11 cellular contexts compared by ENCODE assay signal in the genomic region with DNA sequence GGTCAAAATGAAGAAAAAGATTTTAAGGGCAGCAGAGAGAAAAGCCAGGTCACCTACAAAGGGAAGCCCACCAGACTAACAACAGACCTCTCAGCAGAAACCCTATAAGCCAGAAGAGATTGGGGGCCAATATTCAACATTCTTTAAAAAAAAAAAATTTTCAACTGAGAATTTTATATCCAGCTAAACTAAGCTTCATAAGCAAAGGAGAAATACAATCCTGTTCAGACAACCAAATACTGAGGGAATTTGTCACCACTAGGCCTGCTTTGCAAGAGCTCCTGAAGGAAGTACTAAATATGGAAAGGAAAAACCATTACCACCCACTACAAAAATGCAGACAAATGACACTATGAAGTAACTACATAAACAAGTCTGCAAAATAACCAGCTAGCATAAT. TPM values are rescaled to one million over a fixed set of nuclear protein-coding genes. Genes with fewer than 3 reads are reported as not detected.
"Had no signal": no experiment of that assay in that cellular context is flagged by ENCODE, and none has a peak within 500 bp of the region (broad histone marks: within the 10 kb centered on the region; RNA-seq: fewer than 3 reads in every experiment).

No MANE protein-coding gene starts in this region.

- H3K4me3 ChIP-seq: GM23338 had no signal

- H3K4me2 ChIP-seq: GM23338, KMS-11 had no signal

- H2AFZ ChIP-seq: GM23338 had no signal

- H3K4me3 Mint-ChIP-seq: GM23338, H9, HFFc6 had no signal

- H3K27ac ChIP-seq: HL-60, KMS-11 had no signal

- H3K27ac Mint-ChIP-seq: GM23338, H9, HFFc6 had no signal

- DNase-seq: H9, HCEC 1CT, HFFc6, IMR-90, KBM-7 had no signal

- FAIRE-seq: H1, H54 had no signal

- ATAC-seq: GM23338 had no signal

- H3K9ac ChIP-seq: KMS-11 had no signal

RNA-seq across cellular contexts. Expression of gene PATE4, which starts 13.1 kb away (rescaled TPM):
- total RNA-seq: GM23338, H1, H9, HFFc6, HT1080, IMR-90 had no signal
- polyA plus RNA-seq: GM23338, H1, IMR-90 had no signal

RNA-seq across cellular contexts. Expression of gene DDX25, which starts 58.1 kb away (rescaled TPM):
- total RNA-seq: HFFc6, HT1080 had no signal
- polyA plus RNA-seq: IMR-90 had no signal

RNA-seq across cellular contexts. Expression of gene PATE3, which starts 58.3 kb away (rescaled TPM):
- total RNA-seq: GM23338, H1, H9, HFFc6, HT1080, IMR-90 had no signal
- polyA plus RNA-seq: GM23338, H1, IMR-90 had no signal
